1 cellular context compared by ENCODE assay signal in the genomic region with DNA sequence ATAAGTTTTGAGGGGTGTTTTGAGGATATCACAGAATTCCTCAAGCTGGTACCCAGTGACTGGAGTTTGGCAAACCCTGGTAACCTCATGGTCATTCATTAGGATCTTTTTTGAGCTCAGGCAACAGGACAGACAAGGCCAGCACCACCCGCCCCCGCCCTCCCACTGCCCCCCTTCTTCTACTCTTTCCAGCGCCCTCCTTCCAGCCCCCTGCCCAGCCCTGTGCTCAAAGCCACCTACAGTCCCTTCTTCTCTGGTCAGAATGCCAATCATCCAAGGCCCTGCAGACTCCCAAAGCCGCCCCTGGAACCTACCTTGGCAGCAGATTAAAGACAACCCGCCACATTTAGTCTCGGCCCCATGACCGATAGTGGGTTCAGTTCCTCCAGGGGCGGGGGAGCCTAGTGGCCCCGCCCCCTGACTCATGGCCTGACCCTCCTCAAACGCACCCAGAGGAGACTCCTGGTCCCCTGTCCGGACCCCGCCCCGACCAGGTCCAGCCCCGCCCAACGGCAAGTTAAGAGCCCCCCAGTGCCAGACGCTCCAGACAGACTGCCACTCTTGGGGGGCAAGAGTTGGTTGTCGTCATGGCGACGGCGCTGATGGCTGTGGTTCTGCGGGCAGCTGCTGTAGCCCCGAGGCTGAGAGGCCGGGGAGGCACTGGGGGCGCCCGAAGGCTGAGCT.
TF ChIP-seq lines count a peak whose summit lies in the region.

A gene with protein sequence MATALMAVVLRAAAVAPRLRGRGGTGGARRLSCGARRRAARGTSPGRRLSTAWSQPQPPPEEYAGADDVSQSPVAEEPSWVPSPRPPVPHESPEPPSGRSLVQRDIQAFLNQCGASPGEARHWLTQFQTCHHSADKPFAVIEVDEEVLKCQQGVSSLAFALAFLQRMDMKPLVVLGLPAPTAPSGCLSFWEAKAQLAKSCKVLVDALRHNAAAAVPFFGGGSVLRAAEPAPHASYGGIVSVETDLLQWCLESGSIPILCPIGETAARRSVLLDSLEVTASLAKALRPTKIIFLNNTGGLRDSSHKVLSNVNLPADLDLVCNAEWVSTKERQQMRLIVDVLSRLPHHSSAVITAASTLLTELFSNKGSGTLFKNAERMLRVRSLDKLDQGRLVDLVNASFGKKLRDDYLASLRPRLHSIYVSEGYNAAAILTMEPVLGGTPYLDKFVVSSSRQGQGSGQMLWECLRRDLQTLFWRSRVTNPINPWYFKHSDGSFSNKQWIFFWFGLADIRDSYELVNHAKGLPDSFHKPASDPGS (plus strand): TSS at position 546 of the 684 bp plus-strand sequence. CDS start 42 bp downstream, at position 588.

TF ChIP-seq in GM23338, 12 proteins besides CTCF, POLR2A, EP300 and RAD21 (continued from another document):
- TF ChIP-seq, protein P1, sequence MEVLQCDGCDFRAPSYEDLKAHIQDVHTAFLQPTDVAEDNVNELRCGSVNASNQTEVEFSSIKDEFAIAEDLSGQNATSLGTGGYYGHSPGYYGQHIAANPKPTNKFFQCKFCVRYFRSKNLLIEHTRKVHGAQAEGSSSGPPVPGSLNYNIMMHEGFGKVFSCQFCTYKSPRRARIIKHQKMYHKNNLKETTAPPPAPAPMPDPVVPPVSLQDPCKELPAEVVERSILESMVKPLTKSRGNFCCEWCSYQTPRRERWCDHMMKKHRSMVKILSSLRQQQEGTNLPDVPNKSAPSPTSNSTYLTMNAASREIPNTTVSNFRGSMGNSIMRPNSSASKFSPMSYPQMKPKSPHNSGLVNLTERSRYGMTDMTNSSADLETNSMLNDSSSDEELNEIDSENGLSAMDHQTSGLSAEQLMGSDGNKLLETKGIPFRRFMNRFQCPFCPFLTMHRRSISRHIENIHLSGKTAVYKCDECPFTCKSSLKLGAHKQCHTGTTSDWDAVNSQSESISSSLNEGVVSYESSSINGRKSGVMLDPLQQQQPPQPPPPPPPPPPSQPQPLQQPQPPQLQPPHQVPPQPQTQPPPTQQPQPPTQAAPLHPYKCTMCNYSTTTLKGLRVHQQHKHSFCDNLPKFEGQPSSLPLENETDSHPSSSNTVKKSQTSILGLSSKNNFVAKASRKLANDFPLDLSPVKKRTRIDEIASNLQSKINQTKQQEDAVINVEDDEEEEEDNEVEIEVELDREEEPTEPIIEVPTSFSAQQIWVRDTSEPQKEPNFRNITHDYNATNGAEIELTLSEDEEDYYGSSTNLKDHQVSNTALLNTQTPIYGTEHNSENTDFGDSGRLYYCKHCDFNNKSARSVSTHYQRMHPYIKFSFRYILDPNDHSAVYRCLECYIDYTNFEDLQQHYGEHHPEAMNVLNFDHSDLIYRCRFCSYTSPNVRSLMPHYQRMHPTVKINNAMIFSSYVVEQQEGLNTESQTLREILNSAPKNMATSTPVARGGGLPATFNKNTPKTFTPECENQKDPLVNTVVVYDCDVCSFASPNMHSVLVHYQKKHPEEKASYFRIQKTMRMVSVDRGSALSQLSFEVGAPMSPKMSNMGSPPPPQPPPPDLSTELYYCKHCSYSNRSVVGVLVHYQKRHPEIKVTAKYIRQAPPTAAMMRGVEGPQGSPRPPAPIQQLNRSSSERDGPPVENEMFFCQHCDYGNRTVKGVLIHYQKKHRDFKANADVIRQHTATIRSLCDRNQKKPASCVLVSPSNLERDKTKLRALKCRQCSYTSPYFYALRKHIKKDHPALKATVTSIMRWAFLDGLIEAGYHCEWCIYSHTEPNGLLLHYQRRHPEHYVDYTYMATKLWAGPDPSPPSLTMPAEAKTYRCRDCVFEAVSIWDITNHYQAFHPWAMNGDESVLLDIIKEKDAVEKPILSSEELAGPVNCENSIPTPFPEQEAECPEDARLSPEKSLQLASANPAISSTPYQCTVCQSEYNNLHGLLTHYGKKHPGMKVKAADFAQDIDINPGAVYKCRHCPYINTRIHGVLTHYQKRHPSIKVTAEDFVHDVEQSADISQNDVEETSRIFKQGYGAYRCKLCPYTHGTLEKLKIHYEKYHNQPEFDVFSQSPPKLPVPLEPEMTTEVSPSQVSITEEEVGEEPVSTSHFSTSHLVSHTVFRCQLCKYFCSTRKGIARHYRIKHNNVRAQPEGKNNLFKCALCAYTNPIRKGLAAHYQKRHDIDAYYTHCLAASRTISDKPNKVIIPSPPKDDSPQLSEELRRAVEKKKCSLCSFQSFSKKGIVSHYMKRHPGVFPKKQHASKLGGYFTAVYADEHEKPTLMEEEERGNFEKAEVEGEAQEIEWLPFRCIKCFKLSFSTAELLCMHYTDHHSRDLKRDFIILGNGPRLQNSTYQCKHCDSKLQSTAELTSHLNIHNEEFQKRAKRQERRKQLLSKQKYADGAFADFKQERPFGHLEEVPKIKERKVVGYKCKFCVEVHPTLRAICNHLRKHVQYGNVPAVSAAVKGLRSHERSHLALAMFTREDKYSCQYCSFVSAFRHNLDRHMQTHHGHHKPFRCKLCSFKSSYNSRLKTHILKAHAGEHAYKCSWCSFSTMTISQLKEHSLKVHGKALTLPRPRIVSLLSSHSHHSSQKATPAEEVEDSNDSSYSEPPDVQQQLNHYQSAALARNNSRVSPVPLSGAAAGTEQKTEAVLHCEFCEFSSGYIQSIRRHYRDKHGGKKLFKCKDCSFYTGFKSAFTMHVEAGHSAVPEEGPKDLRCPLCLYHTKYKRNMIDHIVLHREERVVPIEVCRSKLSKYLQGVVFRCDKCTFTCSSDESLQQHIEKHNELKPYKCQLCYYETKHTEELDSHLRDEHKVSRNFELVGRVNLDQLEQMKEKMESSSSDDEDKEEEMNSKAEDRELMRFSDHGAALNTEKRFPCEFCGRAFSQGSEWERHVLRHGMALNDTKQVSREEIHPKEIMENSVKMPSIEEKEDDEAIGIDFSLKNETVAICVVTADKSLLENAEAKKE (CRISPR knock-in tag; IDR thresholded peaks at IDR 0.05), result no peak
- TF ChIP-seq, protein P2, sequence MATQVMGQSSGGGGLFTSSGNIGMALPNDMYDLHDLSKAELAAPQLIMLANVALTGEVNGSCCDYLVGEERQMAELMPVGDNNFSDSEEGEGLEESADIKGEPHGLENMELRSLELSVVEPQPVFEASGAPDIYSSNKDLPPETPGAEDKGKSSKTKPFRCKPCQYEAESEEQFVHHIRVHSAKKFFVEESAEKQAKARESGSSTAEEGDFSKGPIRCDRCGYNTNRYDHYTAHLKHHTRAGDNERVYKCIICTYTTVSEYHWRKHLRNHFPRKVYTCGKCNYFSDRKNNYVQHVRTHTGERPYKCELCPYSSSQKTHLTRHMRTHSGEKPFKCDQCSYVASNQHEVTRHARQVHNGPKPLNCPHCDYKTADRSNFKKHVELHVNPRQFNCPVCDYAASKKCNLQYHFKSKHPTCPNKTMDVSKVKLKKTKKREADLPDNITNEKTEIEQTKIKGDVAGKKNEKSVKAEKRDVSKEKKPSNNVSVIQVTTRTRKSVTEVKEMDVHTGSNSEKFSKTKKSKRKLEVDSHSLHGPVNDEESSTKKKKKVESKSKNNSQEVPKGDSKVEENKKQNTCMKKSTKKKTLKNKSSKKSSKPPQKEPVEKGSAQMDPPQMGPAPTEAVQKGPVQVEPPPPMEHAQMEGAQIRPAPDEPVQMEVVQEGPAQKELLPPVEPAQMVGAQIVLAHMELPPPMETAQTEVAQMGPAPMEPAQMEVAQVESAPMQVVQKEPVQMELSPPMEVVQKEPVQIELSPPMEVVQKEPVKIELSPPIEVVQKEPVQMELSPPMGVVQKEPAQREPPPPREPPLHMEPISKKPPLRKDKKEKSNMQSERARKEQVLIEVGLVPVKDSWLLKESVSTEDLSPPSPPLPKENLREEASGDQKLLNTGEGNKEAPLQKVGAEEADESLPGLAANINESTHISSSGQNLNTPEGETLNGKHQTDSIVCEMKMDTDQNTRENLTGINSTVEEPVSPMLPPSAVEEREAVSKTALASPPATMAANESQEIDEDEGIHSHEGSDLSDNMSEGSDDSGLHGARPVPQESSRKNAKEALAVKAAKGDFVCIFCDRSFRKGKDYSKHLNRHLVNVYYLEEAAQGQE (IDR thresholded peaks at IDR 0.05; ENCODE audit: unreplicated experiment), result no peak
